Comparison of ENCODE assay signal across 9 cellular contexts in genomic region chr7:75971961-75972763, GRCh38. TPM values are rescaled to one million over a fixed set of nuclear protein-coding genes. Genes with fewer than 3 reads are reported as not detected.
A peak's percentile ranks its signal among the peaks of the same experiment; 100 is the strongest.
DNase-seq lines count a peak whose midpoint lies in the region; ATAC-seq and TF ChIP-seq lines count a peak whose summit lies in the region.
"Had no signal": no experiment of that assay in that cellular context is flagged by ENCODE, and none has a peak within 500 bp of the region (broad histone marks: within the 10 kb centered on the region; RNA-seq: fewer than 3 reads in every experiment).

No MANE protein-coding gene starts in this region.

- H3K36me3 ChIP-seq in cardiac muscle cell (no peaks in the 10 kb centered on the region), sigmoid colon (peaks cover 0 to 21% (median 5%) of the 10 kb centered on the region in 4 donors)

- TF ChIP-seq CTCF in GM12873 (IDR thresholded peaks at IDR 0.05; ENCODE audit: insufficient read depth, low read depth, low read length, missing control alignments): peak; percentile 31
- TF ChIP-seq CTCF in cardiac muscle cell (IDR thresholded peaks at IDR 0.05; ENCODE audit: low read depth, low read length): peak; percentile 9
- TF ChIP-seq CTCF in sigmoid colon (IDR thresholded peaks at IDR 0.05): no peak

- H3K9me3 ChIP-seq in cardiac muscle cell (ENCODE audit: low read depth) (no peaks in the 10 kb centered on the region), sigmoid colon (no peaks in the 10 kb centered on the region)

- ATAC-seq in HG03175 (IDR thresholded peaks at IDR 0.05; ENCODE audit: unreplicated experiment): no peak

- no peaks in the 10 kb centered on the region for H3K27me3 ChIP-seq in cardiac muscle cell
- H3K27me3 ChIP-seq in sigmoid colon: no peaks in the 10 kb centered on the region

- DNase-seq in SKM-1 (lab: John Stamatoyannopoulos, UW; ENCODE audit: unreplicated experiment) (peak; percentile 84), cardiac muscle cell (ENCODE audit: low read depth in 1 of 2, low spot score in 1 of 2) (peak; percentile 33 to 67), sigmoid colon (peak; percentile 92), GDM1 (lab: John Stamatoyannopoulos, UW) (no peak), hypothalamus (lab: John Stamatoyannopoulos, UW) (no peak)
- DNase-seq in stimulated activated CD4-positive, alpha-beta T cell treated with anti-CD3 and anti-CD28 coated beads, Interleukin-15, amount 100 ng/mL, for 24 hours: no peak
- DNase-seq: activated naive CD4-positive, alpha-beta T cell treated with anti-CD3 and anti-CD28 coated beads for 36 hours had no signal

- peaks cover 11% of the 10 kb centered on the region for H3K4me1 ChIP-seq in cardiac muscle cell (ENCODE audit: low read depth)
- peaks cover 0 to 42% (median 39%) of the 10 kb centered on the region in 4 donors for H3K4me1 ChIP-seq in sigmoid colon

- TF ChIP-seq EP300 in sigmoid colon (IDR thresholded peaks at IDR 0.05): no peak

- no peak for TF ChIP-seq POLR2A in sigmoid colon (IDR thresholded peaks at IDR 0.05)

- no peak overlapping the region for H3K4me3 ChIP-seq in cardiac muscle cell
- no peak overlapping the region for H3K4me3 ChIP-seq in sigmoid colon

- 80% methylated on average over 19 of the region's 19 CpGs for WGBS in sigmoid colon, 2 donors

- intact Hi-C loops in sigmoid colon (cut with DNase I): no loop called here

- H3K27ac ChIP-seq in cardiac muscle cell: peak overlapping the region; percentile 63
- peak overlapping the region; percentile 48 to 71 (median 56) for H3K27ac ChIP-seq in sigmoid colon

RNA-seq across cellular contexts. Expression of gene TMEM120A, which starts 22.2 kb away (rescaled TPM):
- 20.0 and 24.6 TPM in 2 replicates for total RNA-seq in cardiac muscle cell
- 56.9 and 69.9 TPM in 2 replicates for polyA plus RNA-seq in cardiac muscle cell
- total RNA-seq in sigmoid colon: 10 to 100 TPM; 18.3 to 49.0 (median 35.9) TPM
- polyA plus RNA-seq in sigmoid colon: 10 to 100 TPM; 65.9 to 88.2 (median 77.5) TPM

RNA-seq across cellular contexts. Expression of gene POR, which starts 57.2 kb away (rescaled TPM):
- total RNA-seq in cardiac muscle cell (95.6 and 97.9 TPM in 2 replicates), sigmoid colon (10 to 100 TPM; 33.2 to 47.4 (median 39.2) TPM)
- polyA plus RNA-seq in cardiac muscle cell (87.9 and 101 TPM in 2 replicates), sigmoid colon (10 to 100 TPM; 20.4 to 98.9 (median 49.9) TPM)

Comparison
In these comparisons a context has a peak if more than half of its experiments do, and no peak if none do; other contexts are left out.
1. CTCF ChIP-seq: peak in GM12873 (single experiment) and cardiac muscle cell (single experiment); none in sigmoid colon (0 of 4).
2. DNase-seq: peak in SKM-1 (single experiment), cardiac muscle cell (2 of 2) and sigmoid colon (single experiment); none in stimulated activated CD4-positive, alpha-beta T cell treated with anti-CD3 and anti-CD28 coated beads, Interleukin-15, amount 100 ng/mL, for 24 hours (single experiment), GDM1 (single experiment) and hypothalamus (0 of 51).